1 cellular context compared by ENCODE assay signal in genomic region chr16:56916571-56917403, GRCh38.
TF ChIP-seq lines count a peak whose summit lies in the region.

No MANE protein-coding gene starts in this region.

TF ChIP-seq in GM12878, 131 proteins besides CTCF, POLR2A, EP300 and RAD21 (continued from another document):
- TF ChIP-seq ZBTB4 (CRISPR knock-in tag; IDR thresholded peaks at IDR 0.05) (no peak), RELA (IDR thresholded peaks at IDR 0.05; ENCODE audit: borderline replicate concordance, partially characterized antibody) (no peak), RAD51 (IDR thresholded peaks at IDR 0.05) (peak; percentile 58; the same call in 1 of the 2 replicates), BCLAF1 (IDR thresholded peaks at IDR 0.05) (no peak), EED (IDR thresholded peaks at IDR 0.05; ENCODE audit: low read depth) (peak; percentile 92), ZBTB33 (IDR thresholded peaks at IDR 0.05) (no peak), ZSCAN29 (IDR thresholded peaks at IDR 0.05) (no peak), ZNF274 (IDR thresholded peaks at IDR 0.05; ENCODE audit: insufficient read depth, insufficient read length) (no peak), POLR2AphosphoS2 (IDR thresholded peaks at IDR 0.05; ENCODE audit: low read depth, low read length) (no peak), ZNF24 (IDR thresholded peaks at IDR 0.05) (no peak), E4F1 (IDR thresholded peaks at IDR 0.05; ENCODE audit: borderline replicate concordance, partially characterized antibody) (no peak)
